ENCODE assay signal across 1 cellular context in the genomic region with DNA sequence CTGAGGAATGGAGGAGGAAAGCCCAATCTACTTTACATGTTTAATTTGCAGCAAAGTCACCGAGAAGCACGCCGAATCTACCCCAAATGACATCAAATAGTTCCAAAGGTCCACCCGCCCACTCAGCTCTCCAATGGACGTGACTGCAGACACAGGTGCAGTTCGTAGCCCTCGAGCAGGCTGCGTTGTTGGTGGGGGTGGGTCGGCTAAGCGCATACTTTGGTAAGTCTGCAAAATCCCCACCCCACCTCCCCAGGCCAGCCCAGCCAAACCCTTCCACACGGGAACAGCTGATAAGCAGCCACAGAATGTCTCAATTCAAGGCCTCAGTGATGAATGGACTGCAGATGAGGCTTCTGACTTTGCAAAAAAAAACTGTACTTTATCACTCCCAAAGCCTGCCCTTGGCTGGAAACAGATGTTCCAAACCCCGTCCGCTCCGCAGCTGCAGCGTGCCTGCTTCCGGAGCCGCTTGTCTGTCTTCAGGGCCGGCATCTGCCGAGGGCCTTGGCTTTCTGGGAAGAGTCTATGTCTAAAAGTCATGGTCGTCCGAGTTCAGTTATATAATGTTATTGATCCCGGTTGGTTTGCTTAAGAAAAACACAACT.
TF ChIP-seq lines count a peak whose summit lies in the region.

No MANE protein-coding gene starts in this region.

TF ChIP-seq in K562, 482 proteins besides CTCF, POLR2A, EP300 and RAD21 (continued from another document and continues in another):
- TF ChIP-seq, protein P1, sequence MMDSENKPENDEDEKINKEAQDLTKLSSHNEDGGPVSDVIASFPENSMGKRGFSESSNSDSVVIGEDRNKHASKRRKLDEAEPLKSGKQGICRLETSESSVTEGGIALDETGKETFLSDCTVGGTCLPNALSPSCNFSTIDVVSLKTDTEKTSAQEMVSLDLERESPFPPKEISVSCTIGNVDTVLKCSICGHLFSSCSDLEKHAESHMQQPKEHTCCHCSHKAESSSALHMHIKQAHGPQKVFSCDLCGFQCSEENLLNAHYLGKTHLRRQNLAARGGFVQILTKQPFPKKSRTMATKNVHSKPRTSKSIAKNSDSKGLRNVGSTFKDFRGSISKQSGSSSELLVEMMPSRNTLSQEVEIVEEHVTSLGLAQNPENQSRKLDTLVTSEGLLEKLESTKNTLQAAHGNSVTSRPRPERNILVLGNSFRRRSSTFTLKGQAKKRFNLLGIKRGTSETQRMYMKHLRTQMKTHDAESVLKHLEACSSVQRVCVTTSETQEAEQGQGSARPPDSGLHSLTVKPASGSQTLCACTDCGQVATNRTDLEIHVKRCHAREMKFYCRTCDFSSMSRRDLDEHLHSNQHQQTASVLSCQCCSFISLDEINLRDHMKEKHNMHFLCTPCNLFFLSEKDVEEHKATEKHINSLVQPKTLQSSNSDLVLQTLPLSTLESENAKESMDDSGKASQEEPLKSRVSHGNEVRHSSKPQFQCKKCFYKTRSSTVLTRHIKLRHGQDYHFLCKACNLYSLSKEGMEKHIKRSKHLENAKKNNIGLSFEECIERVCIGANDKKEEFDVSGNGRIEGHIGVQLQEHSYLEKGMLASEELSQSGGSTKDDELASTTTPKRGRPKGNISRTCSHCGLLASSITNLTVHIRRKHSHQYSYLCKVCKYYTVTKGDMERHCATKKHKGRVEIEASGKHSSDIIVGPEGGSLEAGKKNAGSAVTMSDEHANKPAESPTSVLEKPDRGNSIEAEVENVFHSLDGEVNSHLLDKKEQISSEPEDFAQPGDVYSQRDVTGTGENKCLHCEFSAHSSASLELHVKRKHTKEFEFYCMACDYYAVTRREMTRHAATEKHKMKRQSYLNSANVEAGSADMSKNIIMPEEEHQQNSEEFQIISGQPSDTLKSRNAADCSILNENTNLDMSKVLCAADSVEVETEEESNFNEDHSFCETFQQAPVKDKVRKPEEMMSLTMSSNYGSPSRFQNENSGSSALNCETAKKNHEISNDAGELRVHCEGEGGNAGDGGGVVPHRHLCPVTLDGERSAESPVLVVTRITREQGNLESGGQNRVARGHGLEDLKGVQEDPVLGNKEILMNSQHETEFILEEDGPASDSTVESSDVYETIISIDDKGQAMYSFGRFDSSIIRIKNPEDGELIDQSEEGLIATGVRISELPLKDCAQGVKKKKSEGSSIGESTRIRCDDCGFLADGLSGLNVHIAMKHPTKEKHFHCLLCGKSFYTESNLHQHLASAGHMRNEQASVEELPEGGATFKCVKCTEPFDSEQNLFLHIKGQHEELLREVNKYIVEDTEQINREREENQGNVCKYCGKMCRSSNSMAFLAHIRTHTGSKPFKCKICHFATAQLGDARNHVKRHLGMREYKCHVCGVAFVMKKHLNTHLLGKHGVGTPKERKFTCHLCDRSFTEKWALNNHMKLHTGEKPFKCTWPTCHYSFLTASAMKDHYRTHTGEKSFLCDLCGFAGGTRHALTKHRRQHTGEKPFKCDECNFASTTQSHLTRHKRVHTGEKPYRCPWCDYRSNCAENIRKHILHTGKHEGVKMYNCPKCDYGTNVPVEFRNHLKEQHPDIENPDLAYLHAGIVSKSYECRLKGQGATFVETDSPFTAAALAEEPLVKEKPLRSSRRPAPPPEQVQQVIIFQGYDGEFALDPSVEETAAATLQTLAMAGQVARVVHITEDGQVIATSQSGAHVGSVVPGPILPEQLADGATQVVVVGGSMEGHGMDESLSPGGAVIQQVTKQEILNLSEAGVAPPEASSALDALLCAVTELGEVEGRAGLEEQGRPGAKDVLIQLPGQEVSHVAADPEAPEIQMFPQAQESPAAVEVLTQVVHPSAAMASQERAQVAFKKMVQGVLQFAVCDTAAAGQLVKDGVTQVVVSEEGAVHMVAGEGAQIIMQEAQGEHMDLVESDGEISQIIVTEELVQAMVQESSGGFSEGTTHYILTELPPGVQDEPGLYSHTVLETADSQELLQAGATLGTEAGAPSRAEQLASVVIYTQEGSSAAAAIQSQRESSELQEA (IDR thresholded peaks at IDR 0.05; ENCODE audit: low read depth), result no peak
- TF ChIP-seq, protein P2, sequence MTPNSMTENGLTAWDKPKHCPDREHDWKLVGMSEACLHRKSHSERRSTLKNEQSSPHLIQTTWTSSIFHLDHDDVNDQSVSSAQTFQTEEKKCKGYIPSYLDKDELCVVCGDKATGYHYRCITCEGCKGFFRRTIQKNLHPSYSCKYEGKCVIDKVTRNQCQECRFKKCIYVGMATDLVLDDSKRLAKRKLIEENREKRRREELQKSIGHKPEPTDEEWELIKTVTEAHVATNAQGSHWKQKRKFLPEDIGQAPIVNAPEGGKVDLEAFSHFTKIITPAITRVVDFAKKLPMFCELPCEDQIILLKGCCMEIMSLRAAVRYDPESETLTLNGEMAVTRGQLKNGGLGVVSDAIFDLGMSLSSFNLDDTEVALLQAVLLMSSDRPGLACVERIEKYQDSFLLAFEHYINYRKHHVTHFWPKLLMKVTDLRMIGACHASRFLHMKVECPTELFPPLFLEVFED (CRISPR knock-in tag; conservative IDR thresholded peaks at IDR 0.05), result no peak
- TF ChIP-seq BHLHE40 (IDR thresholded peaks at IDR 0.05; ENCODE audit: low read length) (peak; percentile 92), PTTG1 (tag; IDR thresholded peaks at IDR 0.05; ENCODE audit: low read depth) (no peak), ZNF766 (CRISPR knock-in tag; conservative IDR thresholded peaks at IDR 0.05) (peak; percentile 92), TGIF2 (CRISPR knock-in tag; IDR thresholded peaks at IDR 0.05) (no peak), BMI1 (IDR thresholded peaks at IDR 0.05; ENCODE audit: low read length) (no peak), ARID1B (IDR thresholded peaks at IDR 0.05) (peak; percentile 96), HNRNPH1 (optimal IDR thresholded peaks at IDR 0.05; ENCODE audit: low read depth, low read length) (no peak), ZBTB8A (IDR thresholded peaks at IDR 0.05; ENCODE audit: partially characterized antibody) (no peak), ZNF592 (IDR thresholded peaks at IDR 0.05) (peak; percentile 77; the same call in 1 of the 2 replicates), PML (IDR thresholded peaks at IDR 0.05; ENCODE audit: low read length) (peak; percentile 96), PRMT5 (CRISPR knock-in tag; IDR thresholded peaks at IDR 0.05) (no peak), USF1 (CRISPR knock-in tag; IDR thresholded peaks at IDR 0.05) (0 out of 2 replicates have a peak, but pooled peaks have one; percentile 19), NR2F6 (CRISPR knock-in tag; IDR thresholded peaks at IDR 0.05) (no peak), RB1 (IDR thresholded peaks at IDR 0.05; ENCODE audit: low read depth) (peak; percentile 16; the same call in 1 of the 2 replicates), MCM7 (IDR thresholded peaks at IDR 0.05) (no peak), ATF2 (CRISPR knock-in tag; IDR thresholded peaks at IDR 0.05) (no peak), FIP1L1 (IDR thresholded peaks at IDR 0.05; ENCODE audit: low read depth, low read length, poor library complexity, severe bottlenecking) (no peak), UBTF (IDR thresholded peaks at IDR 0.05; ENCODE audit: borderline replicate concordance in 1 of 2, low read depth in 2 of 2, low read length in 2 of 2) (peak; percentile 95 to 99; a peak in 3 of 4 replicates), ZFP1 (CRISPR knock-in tag; IDR thresholded peaks at IDR 0.05) (no peak), XRCC3 (IDR thresholded peaks at IDR 0.05) (no peak)
- TF ChIP-seq, protein P3, sequence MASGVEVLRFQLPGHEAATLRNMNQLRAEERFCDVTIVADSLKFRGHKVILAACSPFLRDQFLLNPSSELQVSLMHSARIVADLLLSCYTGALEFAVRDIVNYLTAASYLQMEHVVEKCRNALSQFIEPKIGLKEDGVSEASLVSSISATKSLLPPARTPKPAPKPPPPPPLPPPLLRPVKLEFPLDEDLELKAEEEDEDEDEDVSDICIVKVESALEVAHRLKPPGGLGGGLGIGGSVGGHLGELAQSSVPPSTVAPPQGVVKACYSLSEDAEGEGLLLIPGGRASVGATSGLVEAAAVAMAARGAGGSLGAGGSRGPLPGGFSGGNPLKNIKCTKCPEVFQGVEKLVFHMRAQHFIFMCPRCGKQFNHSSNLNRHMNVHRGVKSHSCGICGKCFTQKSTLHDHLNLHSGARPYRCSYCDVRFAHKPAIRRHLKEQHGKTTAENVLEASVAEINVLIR (CRISPR knock-in tag; IDR thresholded peaks at IDR 0.05), result peak; percentile 6; the same call in 1 of the 2 replicates
- TF ChIP-seq, protein P4, sequence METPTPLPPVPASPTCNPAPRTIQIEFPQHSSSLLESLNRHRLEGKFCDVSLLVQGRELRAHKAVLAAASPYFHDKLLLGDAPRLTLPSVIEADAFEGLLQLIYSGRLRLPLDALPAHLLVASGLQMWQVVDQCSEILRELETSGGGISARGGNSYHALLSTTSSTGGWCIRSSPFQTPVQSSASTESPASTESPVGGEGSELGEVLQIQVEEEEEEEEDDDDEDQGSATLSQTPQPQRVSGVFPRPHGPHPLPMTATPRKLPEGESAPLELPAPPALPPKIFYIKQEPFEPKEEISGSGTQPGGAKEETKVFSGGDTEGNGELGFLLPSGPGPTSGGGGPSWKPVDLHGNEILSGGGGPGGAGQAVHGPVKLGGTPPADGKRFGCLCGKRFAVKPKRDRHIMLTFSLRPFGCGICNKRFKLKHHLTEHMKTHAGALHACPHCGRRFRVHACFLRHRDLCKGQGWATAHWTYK (CRISPR knock-in tag; IDR thresholded peaks at IDR 0.05), result no peak
- TF ChIP-seq, protein P5, sequence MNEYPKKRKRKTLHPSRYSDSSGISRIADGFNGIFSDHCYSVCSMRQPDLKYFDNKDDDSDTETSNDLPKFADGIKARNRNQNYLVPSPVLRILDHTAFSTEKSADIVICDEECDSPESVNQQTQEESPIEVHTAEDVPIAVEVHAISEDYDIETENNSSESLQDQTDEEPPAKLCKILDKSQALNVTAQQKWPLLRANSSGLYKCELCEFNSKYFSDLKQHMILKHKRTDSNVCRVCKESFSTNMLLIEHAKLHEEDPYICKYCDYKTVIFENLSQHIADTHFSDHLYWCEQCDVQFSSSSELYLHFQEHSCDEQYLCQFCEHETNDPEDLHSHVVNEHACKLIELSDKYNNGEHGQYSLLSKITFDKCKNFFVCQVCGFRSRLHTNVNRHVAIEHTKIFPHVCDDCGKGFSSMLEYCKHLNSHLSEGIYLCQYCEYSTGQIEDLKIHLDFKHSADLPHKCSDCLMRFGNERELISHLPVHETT (CRISPR knock-in tag; conservative IDR thresholded peaks at IDR 0.05 in 1 of 2, IDR thresholded peaks at IDR 0.05 in 1 of 2), result peak in 1 of 2 experiments; percentile 93; a peak in 2 of 4 replicates
